Comparison of ENCODE assay signal across 1 cellular context in the genomic region with DNA sequence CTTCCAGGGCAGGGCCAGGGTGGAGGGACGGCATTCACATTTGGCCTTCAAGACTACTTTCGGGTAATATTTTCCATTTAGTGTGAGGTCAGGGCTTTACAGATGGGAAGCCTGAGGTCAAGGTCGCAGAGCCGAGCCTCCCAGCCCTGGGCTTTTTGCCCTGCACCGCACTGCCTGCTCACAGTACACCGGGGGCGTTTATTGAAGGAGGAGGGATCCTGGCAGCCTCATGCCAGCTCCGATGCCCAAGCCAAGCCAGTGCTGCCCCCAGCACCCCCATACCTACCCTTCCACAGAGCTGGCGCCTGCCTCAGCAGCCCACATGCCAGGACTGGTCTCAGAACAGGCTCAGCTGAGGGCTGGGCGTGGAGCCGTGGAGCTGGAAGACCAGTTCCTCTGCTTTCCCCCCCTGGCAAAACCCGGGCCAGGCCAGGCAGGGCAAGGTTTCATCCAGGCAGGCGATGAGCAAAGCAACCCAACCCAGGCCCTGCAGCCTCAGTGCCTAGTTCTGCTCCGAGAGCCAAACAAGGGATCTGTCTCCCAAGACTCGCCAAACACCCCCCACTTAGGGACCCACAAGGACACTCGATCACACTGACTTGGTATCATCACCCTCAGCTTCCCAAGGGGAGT.
TF ChIP-seq lines count a peak whose summit lies in the region.

No MANE protein-coding gene starts in this region.

TF ChIP-seq in HepG2, 621 proteins besides CTCF, POLR2A, EP300 and RAD21 (continued from another document and continues in another):
- TF ChIP-seq, protein P1, sequence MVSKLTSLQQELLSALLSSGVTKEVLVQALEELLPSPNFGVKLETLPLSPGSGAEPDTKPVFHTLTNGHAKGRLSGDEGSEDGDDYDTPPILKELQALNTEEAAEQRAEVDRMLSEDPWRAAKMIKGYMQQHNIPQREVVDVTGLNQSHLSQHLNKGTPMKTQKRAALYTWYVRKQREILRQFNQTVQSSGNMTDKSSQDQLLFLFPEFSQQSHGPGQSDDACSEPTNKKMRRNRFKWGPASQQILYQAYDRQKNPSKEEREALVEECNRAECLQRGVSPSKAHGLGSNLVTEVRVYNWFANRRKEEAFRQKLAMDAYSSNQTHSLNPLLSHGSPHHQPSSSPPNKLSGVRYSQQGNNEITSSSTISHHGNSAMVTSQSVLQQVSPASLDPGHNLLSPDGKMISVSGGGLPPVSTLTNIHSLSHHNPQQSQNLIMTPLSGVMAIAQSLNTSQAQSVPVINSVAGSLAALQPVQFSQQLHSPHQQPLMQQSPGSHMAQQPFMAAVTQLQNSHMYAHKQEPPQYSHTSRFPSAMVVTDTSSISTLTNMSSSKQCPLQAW (CRISPR knock-in tag; IDR thresholded peaks at IDR 0.05) = 0 out of 2 replicates have a peak, but pooled peaks have one; percentile 48
- TF ChIP-seq ZNF441 (CRISPR knock-in tag; IDR thresholded peaks at IDR 0.05; ENCODE audit: borderline replicate concordance) (0 out of 2 replicates have a peak, but pooled peaks have one; percentile 58), ZNF776 (CRISPR knock-in tag; IDR thresholded peaks at IDR 0.05) (no peak), RFX1 (IDR thresholded peaks at IDR 0.05) (no peak), RCOR2 (CRISPR knock-in tag; IDR thresholded peaks at IDR 0.05) (0 out of 2 replicates have a peak, but pooled peaks have one; percentile 39), FOSL2 (CRISPR knock-in tag; IDR thresholded peaks at IDR 0.05) (no peak), RBM22 (optimal IDR thresholded peaks at IDR 0.05; ENCODE audit: low read length) (no peak), FLYWCH1 (CRISPR knock-in tag; IDR thresholded peaks at IDR 0.05) (0 out of 2 replicates have a peak, but pooled peaks have one; percentile 26), ZNF350 (CRISPR knock-in tag; IDR thresholded peaks at IDR 0.05; ENCODE audit: borderline replicate concordance, low read depth) (no peak), PHF5A (CRISPR knock-in tag; IDR thresholded peaks at IDR 0.05; ENCODE audit: low read depth, unreplicated experiment) (no peak), ZNF468 (CRISPR knock-in tag; IDR thresholded peaks at IDR 0.05) (no peak), MEF2D (CRISPR knock-in tag; IDR thresholded peaks at IDR 0.05) (no peak; the same call in 1 of the 2 replicates), PCBP1 (IDR thresholded peaks at IDR 0.05; ENCODE audit: borderline replicate concordance, low read depth, low read length) (0 out of 2 replicates have a peak, but pooled peaks have one; percentile 9), MIXL1 (CRISPR knock-in tag; IDR thresholded peaks at IDR 0.05) (no peak), RBFOX2 (IDR thresholded peaks at IDR 0.05; ENCODE audit: low read depth, low read length) (0 out of 2 replicates have a peak, but pooled peaks have one; percentile 27), TGIF2 (CRISPR knock-in tag; IDR thresholded peaks at IDR 0.05) (no peak), SUZ12 (IDR thresholded peaks at IDR 0.05; ENCODE audit: low read depth, low read length) (no peak), ZNF629 (CRISPR knock-in tag; conservative IDR thresholded peaks at IDR 0.05) (no peak), MIER2 (CRISPR knock-in tag; IDR thresholded peaks at IDR 0.05) (no peak), ZNF567 (CRISPR knock-in tag; IDR thresholded peaks at IDR 0.05; ENCODE audit: borderline replicate concordance) (no peak), SMARCE1 (IDR thresholded peaks at IDR 0.05; ENCODE audit: borderline replicate concordance) (no peak), ZNF790 (CRISPR knock-in tag; IDR thresholded peaks at IDR 0.05; ENCODE audit: borderline replicate concordance) (no peak; the same call in 1 of the 2 replicates), CREB1 (IDR thresholded peaks at IDR 0.05) (no peak), CREB1 (CRISPR knock-in tag; IDR thresholded peaks at IDR 0.05) (no peak), ZFP36 (IDR thresholded peaks at IDR 0.05; ENCODE audit: borderline replicate concordance, low read depth, low read length, partially characterized antibody) (no peak), HDAC1 (CRISPR knock-in tag; IDR thresholded peaks at IDR 0.05) (peak; percentile 69; the same call in 1 of the 2 replicates), NFKBIZ (CRISPR knock-in tag; IDR thresholded peaks at IDR 0.05) (no peak), RFXANK (CRISPR knock-in tag; IDR thresholded peaks at IDR 0.05) (no peak), GATAD2A (CRISPR knock-in tag; IDR thresholded peaks at IDR 0.05) (peak; percentile 67), RBAK (CRISPR knock-in tag; IDR thresholded peaks at IDR 0.05) (0 out of 2 replicates have a peak, but pooled peaks have one; percentile 10), RNF2 (conservative IDR thresholded peaks at IDR 0.05; ENCODE audit: low read depth) (no peak), GATAD1 (CRISPR knock-in tag; IDR thresholded peaks at IDR 0.05) (no peak), TCF12 (IDR thresholded peaks at IDR 0.05) (no peak), TCF12 (CRISPR knock-in tag; IDR thresholded peaks at IDR 0.05) (no peak), HOXD1 (CRISPR knock-in tag; IDR thresholded peaks at IDR 0.05) (no peak), RFXAP (CRISPR knock-in tag; IDR thresholded peaks at IDR 0.05; ENCODE audit: borderline replicate concordance) (no peak), U2AF2 (IDR thresholded peaks at IDR 0.05; ENCODE audit: low read depth, low read length) (no peak), TCF7 (IDR thresholded peaks at IDR 0.05; ENCODE audit: low read depth) (no peak)
- TF ChIP-seq, protein P2, sequence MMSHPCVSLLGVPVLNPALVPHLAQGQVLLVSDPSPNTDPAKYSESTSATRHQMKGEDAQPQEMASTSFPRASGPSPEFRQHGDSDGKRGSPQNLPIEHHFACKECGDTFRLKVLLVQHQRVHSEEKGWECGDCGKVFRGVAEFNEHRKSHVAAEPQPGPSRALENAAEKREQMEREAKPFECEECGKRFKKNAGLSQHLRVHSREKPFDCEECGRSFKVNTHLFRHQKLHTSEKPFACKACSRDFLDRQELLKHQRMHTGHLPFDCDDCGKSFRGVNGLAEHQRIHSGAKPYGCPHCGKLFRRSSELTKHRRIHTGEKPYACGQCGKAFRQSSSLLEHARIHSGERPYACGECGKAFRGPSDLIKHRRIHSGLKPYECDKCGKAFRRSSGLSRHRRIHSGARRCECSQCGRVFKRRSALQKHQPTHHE (CRISPR knock-in tag; IDR thresholded peaks at IDR 0.05; ENCODE audit: borderline replicate concordance) = no peak
- TF ChIP-seq, protein P3, sequence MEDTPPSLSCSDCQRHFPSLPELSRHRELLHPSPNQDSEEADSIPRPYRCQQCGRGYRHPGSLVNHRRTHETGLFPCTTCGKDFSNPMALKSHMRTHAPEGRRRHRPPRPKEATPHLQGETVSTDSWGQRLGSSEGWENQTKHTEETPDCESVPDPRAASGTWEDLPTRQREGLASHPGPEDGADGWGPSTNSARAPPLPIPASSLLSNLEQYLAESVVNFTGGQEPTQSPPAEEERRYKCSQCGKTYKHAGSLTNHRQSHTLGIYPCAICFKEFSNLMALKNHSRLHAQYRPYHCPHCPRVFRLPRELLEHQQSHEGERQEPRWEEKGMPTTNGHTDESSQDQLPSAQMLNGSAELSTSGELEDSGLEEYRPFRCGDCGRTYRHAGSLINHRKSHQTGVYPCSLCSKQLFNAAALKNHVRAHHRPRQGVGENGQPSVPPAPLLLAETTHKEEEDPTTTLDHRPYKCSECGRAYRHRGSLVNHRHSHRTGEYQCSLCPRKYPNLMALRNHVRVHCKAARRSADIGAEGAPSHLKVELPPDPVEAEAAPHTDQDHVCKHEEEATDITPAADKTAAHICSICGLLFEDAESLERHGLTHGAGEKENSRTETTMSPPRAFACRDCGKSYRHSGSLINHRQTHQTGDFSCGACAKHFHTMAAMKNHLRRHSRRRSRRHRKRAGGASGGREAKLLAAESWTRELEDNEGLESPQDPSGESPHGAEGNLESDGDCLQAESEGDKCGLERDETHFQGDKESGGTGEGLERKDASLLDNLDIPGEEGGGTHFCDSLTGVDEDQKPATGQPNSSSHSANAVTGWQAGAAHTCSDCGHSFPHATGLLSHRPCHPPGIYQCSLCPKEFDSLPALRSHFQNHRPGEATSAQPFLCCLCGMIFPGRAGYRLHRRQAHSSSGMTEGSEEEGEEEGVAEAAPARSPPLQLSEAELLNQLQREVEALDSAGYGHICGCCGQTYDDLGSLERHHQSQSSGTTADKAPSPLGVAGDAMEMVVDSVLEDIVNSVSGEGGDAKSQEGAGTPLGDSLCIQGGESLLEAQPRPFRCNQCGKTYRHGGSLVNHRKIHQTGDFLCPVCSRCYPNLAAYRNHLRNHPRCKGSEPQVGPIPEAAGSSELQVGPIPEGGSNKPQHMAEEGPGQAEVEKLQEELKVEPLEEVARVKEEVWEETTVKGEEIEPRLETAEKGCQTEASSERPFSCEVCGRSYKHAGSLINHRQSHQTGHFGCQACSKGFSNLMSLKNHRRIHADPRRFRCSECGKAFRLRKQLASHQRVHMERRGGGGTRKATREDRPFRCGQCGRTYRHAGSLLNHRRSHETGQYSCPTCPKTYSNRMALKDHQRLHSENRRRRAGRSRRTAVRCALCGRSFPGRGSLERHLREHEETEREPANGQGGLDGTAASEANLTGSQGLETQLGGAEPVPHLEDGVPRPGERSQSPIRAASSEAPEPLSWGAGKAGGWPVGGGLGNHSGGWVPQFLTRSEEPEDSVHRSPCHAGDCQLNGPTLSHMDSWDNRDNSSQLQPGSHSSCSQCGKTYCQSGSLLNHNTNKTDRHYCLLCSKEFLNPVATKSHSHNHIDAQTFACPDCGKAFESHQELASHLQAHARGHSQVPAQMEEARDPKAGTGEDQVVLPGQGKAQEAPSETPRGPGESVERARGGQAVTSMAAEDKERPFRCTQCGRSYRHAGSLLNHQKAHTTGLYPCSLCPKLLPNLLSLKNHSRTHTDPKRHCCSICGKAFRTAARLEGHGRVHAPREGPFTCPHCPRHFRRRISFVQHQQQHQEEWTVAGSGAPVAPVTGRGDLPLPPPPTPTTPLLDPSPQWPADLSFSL (CRISPR knock-in tag; IDR thresholded peaks at IDR 0.05) = no peak
- TF ChIP-seq, protein P4, sequence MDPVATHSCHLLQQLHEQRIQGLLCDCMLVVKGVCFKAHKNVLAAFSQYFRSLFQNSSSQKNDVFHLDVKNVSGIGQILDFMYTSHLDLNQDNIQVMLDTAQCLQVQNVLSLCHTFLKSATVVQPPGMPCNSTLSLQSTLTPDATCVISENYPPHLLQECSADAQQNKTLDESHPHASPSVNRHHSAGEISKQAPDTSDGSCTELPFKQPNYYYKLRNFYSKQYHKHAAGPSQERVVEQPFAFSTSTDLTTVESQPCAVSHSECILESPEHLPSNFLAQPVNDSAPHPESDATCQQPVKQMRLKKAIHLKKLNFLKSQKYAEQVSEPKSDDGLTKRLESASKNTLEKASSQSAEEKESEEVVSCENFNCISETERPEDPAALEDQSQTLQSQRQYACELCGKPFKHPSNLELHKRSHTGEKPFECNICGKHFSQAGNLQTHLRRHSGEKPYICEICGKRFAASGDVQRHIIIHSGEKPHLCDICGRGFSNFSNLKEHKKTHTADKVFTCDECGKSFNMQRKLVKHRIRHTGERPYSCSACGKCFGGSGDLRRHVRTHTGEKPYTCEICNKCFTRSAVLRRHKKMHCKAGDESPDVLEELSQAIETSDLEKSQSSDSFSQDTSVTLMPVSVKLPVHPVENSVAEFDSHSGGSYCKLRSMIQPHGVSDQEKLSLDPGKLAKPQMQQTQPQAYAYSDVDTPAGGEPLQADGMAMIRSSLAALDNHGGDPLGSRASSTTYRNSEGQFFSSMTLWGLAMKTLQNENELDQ (CRISPR knock-in tag; IDR thresholded peaks at IDR 0.05; ENCODE audit: borderline replicate concordance) = no peak
- TF ChIP-seq, protein P5, sequence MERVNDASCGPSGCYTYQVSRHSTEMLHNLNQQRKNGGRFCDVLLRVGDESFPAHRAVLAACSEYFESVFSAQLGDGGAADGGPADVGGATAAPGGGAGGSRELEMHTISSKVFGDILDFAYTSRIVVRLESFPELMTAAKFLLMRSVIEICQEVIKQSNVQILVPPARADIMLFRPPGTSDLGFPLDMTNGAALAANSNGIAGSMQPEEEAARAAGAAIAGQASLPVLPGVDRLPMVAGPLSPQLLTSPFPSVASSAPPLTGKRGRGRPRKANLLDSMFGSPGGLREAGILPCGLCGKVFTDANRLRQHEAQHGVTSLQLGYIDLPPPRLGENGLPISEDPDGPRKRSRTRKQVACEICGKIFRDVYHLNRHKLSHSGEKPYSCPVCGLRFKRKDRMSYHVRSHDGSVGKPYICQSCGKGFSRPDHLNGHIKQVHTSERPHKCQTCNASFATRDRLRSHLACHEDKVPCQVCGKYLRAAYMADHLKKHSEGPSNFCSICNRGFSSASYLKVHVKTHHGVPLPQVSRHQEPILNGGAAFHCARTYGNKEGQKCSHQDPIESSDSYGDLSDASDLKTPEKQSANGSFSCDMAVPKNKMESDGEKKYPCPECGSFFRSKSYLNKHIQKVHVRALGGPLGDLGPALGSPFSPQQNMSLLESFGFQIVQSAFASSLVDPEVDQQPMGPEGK (CRISPR knock-in tag; IDR thresholded peaks at IDR 0.05) = peak; percentile 33
- TF ChIP-seq, protein P6, sequence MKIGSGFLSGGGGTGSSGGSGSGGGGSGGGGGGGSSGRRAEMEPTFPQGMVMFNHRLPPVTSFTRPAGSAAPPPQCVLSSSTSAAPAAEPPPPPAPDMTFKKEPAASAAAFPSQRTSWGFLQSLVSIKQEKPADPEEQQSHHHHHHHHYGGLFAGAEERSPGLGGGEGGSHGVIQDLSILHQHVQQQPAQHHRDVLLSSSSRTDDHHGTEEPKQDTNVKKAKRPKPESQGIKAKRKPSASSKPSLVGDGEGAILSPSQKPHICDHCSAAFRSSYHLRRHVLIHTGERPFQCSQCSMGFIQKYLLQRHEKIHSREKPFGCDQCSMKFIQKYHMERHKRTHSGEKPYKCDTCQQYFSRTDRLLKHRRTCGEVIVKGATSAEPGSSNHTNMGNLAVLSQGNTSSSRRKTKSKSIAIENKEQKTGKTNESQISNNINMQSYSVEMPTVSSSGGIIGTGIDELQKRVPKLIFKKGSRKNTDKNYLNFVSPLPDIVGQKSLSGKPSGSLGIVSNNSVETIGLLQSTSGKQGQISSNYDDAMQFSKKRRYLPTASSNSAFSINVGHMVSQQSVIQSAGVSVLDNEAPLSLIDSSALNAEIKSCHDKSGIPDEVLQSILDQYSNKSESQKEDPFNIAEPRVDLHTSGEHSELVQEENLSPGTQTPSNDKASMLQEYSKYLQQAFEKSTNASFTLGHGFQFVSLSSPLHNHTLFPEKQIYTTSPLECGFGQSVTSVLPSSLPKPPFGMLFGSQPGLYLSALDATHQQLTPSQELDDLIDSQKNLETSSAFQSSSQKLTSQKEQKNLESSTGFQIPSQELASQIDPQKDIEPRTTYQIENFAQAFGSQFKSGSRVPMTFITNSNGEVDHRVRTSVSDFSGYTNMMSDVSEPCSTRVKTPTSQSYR (CRISPR knock-in tag; IDR thresholded peaks at IDR 0.05; ENCODE audit: borderline replicate concordance) = 0 out of 2 replicates have a peak, but pooled peaks have one; percentile 7
- TF ChIP-seq, protein P7, sequence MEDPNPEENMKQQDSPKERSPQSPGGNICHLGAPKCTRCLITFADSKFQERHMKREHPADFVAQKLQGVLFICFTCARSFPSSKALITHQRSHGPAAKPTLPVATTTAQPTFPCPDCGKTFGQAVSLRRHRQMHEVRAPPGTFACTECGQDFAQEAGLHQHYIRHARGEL (CRISPR knock-in tag; IDR thresholded peaks at IDR 0.05) = no peak
